11 cellular contexts compared by ENCODE assay signal in genomic region chr21:42570841-42571387, GRCh38. TPM values are rescaled to one million over a fixed set of nuclear protein-coding genes. Genes with fewer than 3 reads are reported as not detected.
DNase-seq lines count a peak whose midpoint lies in the region; ATAC-seq lines count a peak whose summit lies in the region.
"Had no signal": no experiment of that assay in that cellular context is flagged by ENCODE, and none has a peak within 500 bp of the region (broad histone marks: within the 10 kb centered on the region; RNA-seq: fewer than 3 reads in every experiment).

No MANE protein-coding gene starts in this region.

- 89% methylated on average over 20 of the region's 20 CpGs for WGBS in HUES64

- peak overlapping the region; percentile 48; the same call in 1 of the 2 replicates for H3K9ac ChIP-seq in HUES64 (ENCODE audit: low read depth, low read length)

- DNase-seq in NCI-H2227 (lab: John Stamatoyannopoulos, UW; ENCODE audit: unreplicated experiment) (peak; percentile 93), globus pallidus (ENCODE audit: low spot score) (peak; percentile 59), retina (peak; percentile 85), SW 1271 (lab: John Stamatoyannopoulos, UW) (no peak)
- no peak for DNase-seq in stimulated activated naive CD8-positive, alpha-beta T cell treated with anti-CD3 and anti-CD28 coated beads, Interleukin-15, Interleukin-2, amounts not matched to agents 100 U/mL and 50 U/mL, for 24 hours
- DNase-seq: activated T-cell treated with anti-CD3 and anti-CD28 coated beads, Interleukin-2, amount 50 U/mL, for 4 hours; NCI-H2107 had no signal

- peaks cover 4% of the 10 kb centered on the region; the same call in 1 of the 2 replicates for H3K4me1 ChIP-seq in HUES64 (ENCODE audit: insufficient read depth, low read length)

- no peak overlapping the region for H3K27ac ChIP-seq in HUES64 (ENCODE audit: low read depth, low read length)
- H3K27ac ChIP-seq: HL-60 had no signal

- no peak for ATAC-seq in GM21390 (IDR thresholded peaks at IDR 0.05; ENCODE audit: unreplicated experiment)
- no peak for ATAC-seq in stimulated activated naive CD8-positive, alpha-beta T cell treated with anti-CD3 and anti-CD28 coated beads, Interleukin-15, Interleukin-2, amounts not matched to agents 100 U/mL and 50 U/mL, for 24 hours
- ATAC-seq: activated T-cell treated with anti-CD3 and anti-CD28 coated beads, Interleukin-2, amount 50 U/mL, for 4 hours; stimulated activated naive CD8-positive, alpha-beta T cell treated with anti-CD3 and anti-CD28 coated beads, Interleukin-15, amount 100 ng/mL, for 72 hours had no signal

- H3K27me3 ChIP-seq in HUES64 (ENCODE audit: insufficient read depth, low read length), result no peaks in the 10 kb centered on the region

- peaks cover 20% of the 10 kb centered on the region; the same call in 1 of the 2 replicates for H3K36me3 ChIP-seq in HUES64 (ENCODE audit: insufficient read depth, low read length)

- peaks cover 5% of the 10 kb centered on the region; the same call in 1 of the 2 replicates for H3K9me3 ChIP-seq in HUES64 (ENCODE audit: insufficient read depth, low read depth, low read length)

- no peak overlapping the region for H3K4me3 ChIP-seq in HUES64 (ENCODE audit: low read length)

RNA-seq across cellular contexts. Expression of gene SLC37A1, which starts 57.3 kb away (rescaled TPM):
- 10.3 TPM for polyA plus RNA-seq in HUES64 (2013, experiment 1 of 2)
- 11.4 TPM for polyA plus RNA-seq in HUES64 (2013, experiment 2 of 2)

Comparison
In these comparisons a context has a peak if more than half of its experiments do, and no peak if none do; other contexts are left out.
1. DNase-seq: peak in NCI-H2227 (single experiment), globus pallidus (single experiment) and retina (single experiment); none in stimulated activated naive CD8-positive, alpha-beta T cell treated with anti-CD3 and anti-CD28 coated beads, Interleukin-15, Interleukin-2, amounts not matched to agents 100 U/mL and 50 U/mL, for 24 hours (single experiment) and SW 1271 (0 of 2).